ENCODE assay signal across 20 cellular contexts in genomic region chr22:36874731-36875130, GRCh38. TPM values are rescaled to one million over a fixed set of nuclear protein-coding genes. Genes with fewer than 3 reads are reported as not detected.
DNase-seq lines count a peak whose midpoint lies in the region; ATAC-seq and TF ChIP-seq lines count a peak whose summit lies in the region.
"Had no signal": no experiment of that assay in that cellular context is flagged by ENCODE, and none has a peak within 500 bp of the region (broad histone marks: within the 10 kb centered on the region; RNA-seq: fewer than 3 reads in every experiment).

No MANE protein-coding gene starts in this region.

- H3K36me3 ChIP-seq in hepatocyte (replicated peaks; ENCODE audit: insufficient read depth, low read depth) (no peaks in the 10 kb centered on the region), adrenal gland (replicated peaks in 1 of 2) (no peaks in the 10 kb centered on the region)
- H3K36me3 ChIP-seq: left ventricle myocardium inferior, SJSA1, thyroid gland had no signal

- H3K36me3 Mint-ChIP-seq in activated CD8-positive, alpha-beta memory T cell treated with anti-CD3 and anti-CD28 coated beads, Interleukin-2, amount 10 ng/mL, durations not matched to agents 7 days and 5 days, result peaks cover 76% of the 10 kb centered on the region
- H3K36me3 Mint-ChIP-seq in activated CD4-positive, alpha-beta memory T cell treated with anti-CD3 and anti-CD28 coated beads, Interleukin-2, amount 10 ng/mL, durations not matched to agents 7 days and 5 days (ENCODE audit: low read depth), result peaks cover 93% of the 10 kb centered on the region
- H3K36me3 Mint-ChIP-seq in stimulated activated naive B cell treated with anti-CD40 and anti-IgM and Interleukin-4, amounts not matched to agents 10 μg/mL and 1 μg/mL and 100 μg/mL, for 72 hours, result peaks cover 52 to 76% of the 10 kb centered on the region in 2 donors
- H3K36me3 Mint-ChIP-seq: activated naive CD4-positive, alpha-beta T cell treated with anti-CD3 and anti-CD28 coated beads, Interleukin-2, amount 50 U/mL, for 24 hours had no signal

- H3K4me1 ChIP-seq in hepatocyte (ENCODE audit: insufficient read depth), result peaks cover 6% of the 10 kb centered on the region
- no peaks in the 10 kb centered on the region for H3K4me1 ChIP-seq in adrenal gland (replicated peaks in 1 of 2)

- H3K27ac ChIP-seq in hepatocyte, result peak overlapping the region; percentile 62
- no peak overlapping the region for H3K27ac ChIP-seq in adrenal gland
- H3K27ac ChIP-seq: SJSA1 had no signal

- no peaks in the 10 kb centered on the region for H4K20me1 ChIP-seq in hepatocyte (ENCODE audit: insufficient read depth, poor library complexity, severe bottlenecking)

- no peak for TF ChIP-seq POLR2A in adrenal gland (IDR thresholded peaks at IDR 0.05)

- H3K9me3 Mint-ChIP-seq in activated CD8-positive, alpha-beta memory T cell treated with anti-CD3 and anti-CD28 coated beads, Interleukin-2, amount 10 ng/mL, durations not matched to agents 7 days and 5 days (ENCODE audit: low read depth), result peaks cover 3% of the 10 kb centered on the region
- H3K9me3 Mint-ChIP-seq in activated CD4-positive, alpha-beta memory T cell treated with anti-CD3 and anti-CD28 coated beads, Interleukin-2, amount 10 ng/mL, durations not matched to agents 7 days and 5 days, result peaks cover 9% of the 10 kb centered on the region
- peaks cover 2 to 8% of the 10 kb centered on the region in 2 donors for H3K9me3 Mint-ChIP-seq in stimulated activated naive B cell treated with anti-CD40 and anti-IgM and Interleukin-4, amounts not matched to agents 10 μg/mL and 1 μg/mL and 100 μg/mL, for 72 hours
- H3K9me3 Mint-ChIP-seq: activated naive CD4-positive, alpha-beta T cell treated with anti-CD3 and anti-CD28 coated beads, Interleukin-2, amount 50 U/mL, for 24 hours had no signal

- WGBS in hepatocyte (ENCODE audit: low lambda C conversion rate, missing lambda C conversion rate), result 95% methylated on average over 8 of the region's 9 CpGs
- 80 to 93% (median 90%) methylated on average over 9 of the region's 9 CpGs for WGBS in adrenal gland, 4 donors

- no peaks in the 10 kb centered on the region for H3K9me2 ChIP-seq in hepatocyte (replicated peaks; ENCODE audit: insufficient read depth)

- H3K4me1 Mint-ChIP-seq in activated CD8-positive, alpha-beta memory T cell treated with anti-CD3 and anti-CD28 coated beads, Interleukin-2, amount 10 ng/mL, durations not matched to agents 7 days and 5 days, result peaks cover 35% of the 10 kb centered on the region
- peaks cover 37% of the 10 kb centered on the region for H3K4me1 Mint-ChIP-seq in activated CD4-positive, alpha-beta memory T cell treated with anti-CD3 and anti-CD28 coated beads, Interleukin-2, amount 10 ng/mL, durations not matched to agents 7 days and 5 days
- H3K4me1 Mint-ChIP-seq in stimulated activated naive B cell treated with anti-CD40 and anti-IgM and Interleukin-4, amounts not matched to agents 10 μg/mL and 1 μg/mL and 100 μg/mL, for 72 hours, result peaks cover 20 to 26% of the 10 kb centered on the region in 2 donors

- ATAC-seq in activated CD8-positive, alpha-beta memory T cell treated with anti-CD3 and anti-CD28 coated beads, Interleukin-2, amount 10 ng/mL, durations not matched to agents 7 days and 5 days, result no peak
- no peak for ATAC-seq in stimulated activated naive B cell treated with anti-CD40 and anti-IgM and Interleukin-4, amounts not matched to agents 10 μg/mL and 1 μg/mL and 100 μg/mL, for 72 hours (replicated peaks)
- no peak for ATAC-seq in GM21717 (IDR thresholded peaks at IDR 0.05; ENCODE audit: unreplicated experiment)

- H3K9me3 ChIP-seq in hepatocyte (ENCODE audit: low read depth) (no peaks in the 10 kb centered on the region), adrenal gland (replicated peaks in 1 of 3) (no peaks in the 10 kb centered on the region)
- H3K9me3 ChIP-seq: A549, SJSA1, thyroid gland had no signal

- no peak overlapping the region for H2AFZ ChIP-seq in hepatocyte

- intact Hi-C loops in adrenal gland (cut with DNase I), result loop anchor here (5.0 to 10.0 kb wide), 3 partner anchors 103 to 170 kb away; no protein-coding TSS in a partner anchor

- H3K27me3 Mint-ChIP-seq in activated CD8-positive, alpha-beta memory T cell treated with anti-CD3 and anti-CD28 coated beads, Interleukin-2, amount 10 ng/mL, durations not matched to agents 7 days and 5 days, result no peaks in the 10 kb centered on the region
- H3K27me3 Mint-ChIP-seq in activated CD4-positive, alpha-beta memory T cell treated with anti-CD3 and anti-CD28 coated beads, Interleukin-2, amount 10 ng/mL, durations not matched to agents 7 days and 5 days, result no peaks in the 10 kb centered on the region
- H3K27me3 Mint-ChIP-seq in stimulated activated naive B cell treated with anti-CD40 and anti-IgM and Interleukin-4, amounts not matched to agents 10 μg/mL and 1 μg/mL and 100 μg/mL, for 72 hours, result no peaks in the 10 kb centered on the region

- H3K79me2 ChIP-seq in hepatocyte, result no peaks in the 10 kb centered on the region

- no peak for DNase-seq in activated CD8-positive, alpha-beta memory T cell treated with anti-CD3 and anti-CD28 coated beads, Interleukin-2, amount 10 ng/mL, durations not matched to agents 7 days and 5 days
- DNase-seq in activated CD8-positive, alpha-beta memory T cell treated with anti-CD3 and anti-CD28 coated beads, Interleukin-2, amount 50 U/mL, for 4 hours, result no peak
- no peak for DNase-seq in activated CD4-positive, alpha-beta memory T cell treated with anti-CD3 and anti-CD28 coated beads, Interleukin-2, amount 10 ng/mL, durations not matched to agents 7 days and 5 days
- no peak for DNase-seq in hepatocyte (ENCODE audit: low spot score)
- DNase-seq in stimulated activated naive B cell treated with anti-CD40 and anti-IgM and Interleukin-4, amounts not matched to agents 10 μg/mL and 1 μg/mL and 100 μg/mL, for 72 hours, result no peak
- no peak for DNase-seq in adrenal gland
- no peak for DNase-seq in inferior parietal cortex (ENCODE audit: extremely low spot score)
- DNase-seq: CD8-positive, alpha-beta memory T cell; effector memory CD8-positive, alpha-beta T cell; foreskin fibroblast; left ventricle myocardium inferior; NCI-H1694; NCI-H446 had no signal

- H3K27me3 ChIP-seq in hepatocyte (peaks cover 21% of the 10 kb centered on the region), adrenal gland (no peaks in the 10 kb centered on the region)
- H3K27me3 ChIP-seq: SJSA1, thyroid gland had no signal

- no peak overlapping the region for H3K4me3 Mint-ChIP-seq in activated CD8-positive, alpha-beta memory T cell treated with anti-CD3 and anti-CD28 coated beads, Interleukin-2, amount 10 ng/mL, durations not matched to agents 7 days and 5 days
- H3K4me3 Mint-ChIP-seq in activated CD4-positive, alpha-beta memory T cell treated with anti-CD3 and anti-CD28 coated beads, Interleukin-2, amount 10 ng/mL, durations not matched to agents 7 days and 5 days, result no peak overlapping the region
- no peak overlapping the region for H3K4me3 Mint-ChIP-seq in stimulated activated naive B cell treated with anti-CD40 and anti-IgM and Interleukin-4, amounts not matched to agents 10 μg/mL and 1 μg/mL and 100 μg/mL, for 72 hours
- H3K4me3 Mint-ChIP-seq: activated naive CD4-positive, alpha-beta T cell treated with anti-CD3 and anti-CD28 coated beads, Interleukin-2, amount 50 U/mL, for 24 hours; CD8-positive, alpha-beta memory T cell had no signal

- H3K4me2 ChIP-seq in hepatocyte, result no peak overlapping the region

- H3K27ac Mint-ChIP-seq in activated CD8-positive, alpha-beta memory T cell treated with anti-CD3 and anti-CD28 coated beads, Interleukin-2, amount 10 ng/mL, durations not matched to agents 7 days and 5 days, result peak overlapping the region; percentile 95
- H3K27ac Mint-ChIP-seq in activated CD4-positive, alpha-beta memory T cell treated with anti-CD3 and anti-CD28 coated beads, Interleukin-2, amount 10 ng/mL, durations not matched to agents 7 days and 5 days, result peak overlapping the region; percentile 90
- peak overlapping the region; percentile 91 for H3K27ac Mint-ChIP-seq in stimulated activated naive B cell treated with anti-CD40 and anti-IgM and Interleukin-4, amounts not matched to agents 10 μg/mL and 1 μg/mL and 100 μg/mL, for 72 hours
- H3K27ac Mint-ChIP-seq: activated naive CD4-positive, alpha-beta T cell treated with anti-CD3 and anti-CD28 coated beads, Interleukin-2, amount 50 U/mL, for 24 hours had no signal

- no peak overlapping the region for H3K4me3 ChIP-seq in hepatocyte
- no peak overlapping the region for H3K4me3 ChIP-seq in adrenal gland
- H3K4me3 ChIP-seq: A549, left ventricle myocardium inferior, SJSA1, thyroid gland had no signal

- POLR2A ChIA-PET in activated CD4-positive, alpha-beta memory T cell treated with anti-CD3 and anti-CD28 coated beads, Interleukin-2, amount 10 ng/mL, durations not matched to agents 7 days and 5 days (lab: Charles Lee), result interaction anchor here (1.4 to 1.8 kb wide), 4 partner anchors 9 to 27 kb away, joined by 4 to 29 read pairs (median 4); partner anchors contain the start of gene NCF4

- CTCF ChIA-PET in activated CD8-positive, alpha-beta memory T cell treated with anti-CD3 and anti-CD28 coated beads, Interleukin-2, amount 10 ng/mL, durations not matched to agents 7 days and 5 days (lab: Charles Lee), result interaction anchor here (1.4 to 3.9 kb wide), 6 partner anchors 9 to 103 kb away, joined by 3 to 66 read pairs (median 6); partner anchors contain the start of genes IFT27 and NCF4
- CTCF ChIA-PET in activated CD4-positive, alpha-beta memory T cell treated with anti-CD3 and anti-CD28 coated beads, Interleukin-2, amount 10 ng/mL, durations not matched to agents 7 days and 5 days (lab: Charles Lee), result interaction anchor here (1.5 to 2.1 kb wide), 4 partner anchors 14 to 103 kb away, joined by 3 to 28 read pairs (median 13); partner anchors contain the start of genes IFT27 and NCF4

- TF ChIP-seq CTCF in hepatocyte (IDR thresholded peaks at IDR 0.05; ENCODE audit: poor library complexity) (no peak), adrenal gland (IDR thresholded peaks at IDR 0.05) (no peak)

RNA-seq across cellular contexts. Expression of gene NCF4, which starts 13.9 kb away (rescaled TPM):
- total RNA-seq in activated CD8-positive, alpha-beta memory T cell treated with anti-CD3 and anti-CD28 coated beads, Interleukin-2, amount 10 ng/mL, durations not matched to agents 7 days and 5 days, result 10 to 100 TPM; 59.7 to 77.9 TPM
- total RNA-seq in activated CD4-positive, alpha-beta memory T cell treated with anti-CD3 and anti-CD28 coated beads, Interleukin-2, amount 10 ng/mL, durations not matched to agents 7 days and 5 days, result 10 to 100 TPM; 59.9 to 60.1 TPM
- total RNA-seq in hepatocyte (0.37 and 1.5 TPM in 2 replicates), adrenal gland (10 to 100 TPM; 13.0 to 49.7 (median 23.2) TPM)
- polyA plus RNA-seq in hepatocyte (0.41 and 0.54 TPM in 2 replicates), adrenal gland (10 to 100 TPM in 2 of 3 donors, 1 to 10 TPM in 1; 5.3 to 58.1 (median 42.1) TPM)
- total RNA-seq: SJSA1 had no signal
- polyA plus RNA-seq: A549 had no signal

RNA-seq across cellular contexts. Expression of gene CSF2RB, which starts 38.7 kb away (rescaled TPM):
- total RNA-seq in activated CD8-positive, alpha-beta memory T cell treated with anti-CD3 and anti-CD28 coated beads, Interleukin-2, amount 10 ng/mL, durations not matched to agents 7 days and 5 days, result 10 to 100 TPM in 1 of 2 experiments, 1 to 10 TPM in 1; 3.0 to 26.9 TPM
- total RNA-seq in activated CD4-positive, alpha-beta memory T cell treated with anti-CD3 and anti-CD28 coated beads, Interleukin-2, amount 10 ng/mL, durations not matched to agents 7 days and 5 days, result 1 to 10 TPM; 2.3 to 3.0 TPM
- 0.28 and 0.83 TPM in 2 replicates for total RNA-seq in hepatocyte
- polyA plus RNA-seq in hepatocyte, result not detected in 2 replicates
- total RNA-seq in adrenal gland, result 10 to 100 TPM in 1 of 8 donors, 1 to 10 TPM in 7; 1.9 to 12.4 (median 5.7) TPM
- polyA plus RNA-seq in adrenal gland, result 1 to 10 TPM; 1.0 to 2.2 (median 1.2) TPM
- total RNA-seq: Daoy had no signal
- polyA plus RNA-seq: A549; naive thymus-derived CD4-positive, alpha-beta T cell had no signal

RNA-seq across cellular contexts. Expression of gene PVALB, which starts 57.9 kb away (rescaled TPM):
- not detected for total RNA-seq in activated CD8-positive, alpha-beta memory T cell treated with anti-CD3 and anti-CD28 coated beads, Interleukin-2, amount 10 ng/mL, durations not matched to agents 7 days and 5 days
- not detected for total RNA-seq in activated CD4-positive, alpha-beta memory T cell treated with anti-CD3 and anti-CD28 coated beads, Interleukin-2, amount 10 ng/mL, durations not matched to agents 7 days and 5 days
- total RNA-seq in hepatocyte (not detected in 2 replicates), adrenal gland (under 1 TPM in 1 of 8 donors, not detected in 7; 0.65 TPM)
- polyA plus RNA-seq in hepatocyte (0.30 TPM in 1 of 2 replicates, not detected in the other), adrenal gland (1 to 10 TPM in 1 of 3 donors, under 1 TPM in 1, not detected in 1; 0.98 to 1.7 TPM)
- total RNA-seq: CD8-positive, alpha-beta memory T cell; Daoy; left ventricle myocardium inferior; naive thymus-derived CD4-positive, alpha-beta T cell; SJSA1; thyroid gland had no signal
- polyA plus RNA-seq: A549; CD8-positive, alpha-beta memory T cell; naive thymus-derived CD4-positive, alpha-beta T cell had no signal
